ENCODE assay signal across 23 cellular contexts in genomic region chr1:240070188-240070587, GRCh38. TPM values are rescaled to one million over a fixed set of nuclear protein-coding genes. Genes with fewer than 3 reads are reported as not detected.
"Had no signal": no experiment of that assay in that cellular context is flagged by ENCODE, and none has a peak within 500 bp of the region (broad histone marks: within the 10 kb centered on the region; RNA-seq: fewer than 3 reads in every experiment).

No MANE protein-coding gene starts in this region.

- H3K27me3 Mint-ChIP-seq: memory B cell, type B pancreatic cell had no signal

- H3K4me1 ChIP-seq: esophagus muscularis mucosa, heart left ventricle, neural progenitor cell, pancreas, right lobe of liver, suprapubic skin, thyroid gland had no signal

- H3K36me3 ChIP-seq: esophagus muscularis mucosa, heart left ventricle, neural progenitor cell, pancreas, right lobe of liver, suprapubic skin, thyroid gland had no signal

- H3K27ac ChIP-seq: epithelial cell of prostate, esophagus muscularis mucosa, neural progenitor cell, pancreas, right lobe of liver, suprapubic skin, thyroid gland had no signal

- ATAC-seq: effector memory CD8-positive, alpha-beta T cell; left colon; natural killer cell treated with Interleukin-12 subunit alpha and Interleukin-12 subunit beta and Interleukin-15 and Interleukin-18, amount 100 ng/mL, for 72 hours; pancreas; right lobe of liver; stimulated activated effector memory CD8-positive, alpha-beta T cell treated with anti-CD3 and anti-CD28 coated beads, Interleukin-12 subunit alpha, Interleukin-12 subunit beta, amount 100 ng/mL, for 72 hours; stimulated activated naive CD8-positive, alpha-beta T cell treated with anti-CD3 and anti-CD28 coated beads, Interleukin-15, Interleukin-2, amounts not matched to agents 100 U/mL and 50 U/mL, for 24 hours had no signal

- H3K4me3 Mint-ChIP-seq: effector memory CD8-positive, alpha-beta T cell; memory B cell; natural killer cell treated with Interleukin-12 subunit alpha and Interleukin-12 subunit beta and Interleukin-15 and Interleukin-18, amount 100 ng/mL, for 72 hours; neural progenitor cell; stimulated activated effector memory CD8-positive, alpha-beta T cell treated with anti-CD3 and anti-CD28 coated beads, Interleukin-12 subunit alpha, Interleukin-12 subunit beta, amount 100 ng/mL, for 72 hours; type B pancreatic cell had no signal

- DNase-seq: cortex of kidney; effector memory CD8-positive, alpha-beta T cell; heart left ventricle; hippocampal formation; left colon; midbrain; nucleus accumbens; pancreas; right lobe of liver; stimulated activated CD4-positive, alpha-beta T cell treated with anti-CD3 and anti-CD28 coated beads, Interleukin-4, amount 100 ng/mL, for 1 hour; stimulated activated CD8-positive, alpha-beta memory T cell treated with anti-CD3 and anti-CD28 coated beads, Interleukin-4, amount 100 ng/mL, for 48 hours; stimulated activated naive CD8-positive, alpha-beta T cell treated with anti-CD3 and anti-CD28 coated beads, Interleukin-15, Interleukin-2, amounts not matched to agents 100 U/mL and 50 U/mL, for 24 hours; thyroid gland had no signal

- H3K4me3 ChIP-seq: esophagus muscularis mucosa, heart left ventricle, neural progenitor cell, pancreas, right lobe of liver, suprapubic skin, thyroid gland had no signal

- H3K9me3 ChIP-seq: esophagus muscularis mucosa, heart left ventricle, pancreas, right lobe of liver, suprapubic skin, thyroid gland had no signal

- H2AFZ ChIP-seq: neural progenitor cell had no signal

- H3K4me1 Mint-ChIP-seq: memory B cell; stimulated activated effector memory CD8-positive, alpha-beta T cell treated with anti-CD3 and anti-CD28 coated beads, Interleukin-12 subunit alpha, Interleukin-12 subunit beta, amount 100 ng/mL, for 72 hours had no signal

- H3K4me2 ChIP-seq: neural progenitor cell had no signal

- H3K27ac Mint-ChIP-seq: effector memory CD8-positive, alpha-beta T cell; memory B cell; natural killer cell treated with Interleukin-12 subunit alpha and Interleukin-12 subunit beta and Interleukin-15 and Interleukin-18, amount 100 ng/mL, for 72 hours; neural progenitor cell; progenitor cell of endocrine pancreas; stimulated activated effector memory CD8-positive, alpha-beta T cell treated with anti-CD3 and anti-CD28 coated beads, Interleukin-12 subunit alpha, Interleukin-12 subunit beta, amount 100 ng/mL, for 72 hours; type B pancreatic cell had no signal

- H3K36me3 Mint-ChIP-seq: memory B cell; natural killer cell treated with Interleukin-12 subunit alpha and Interleukin-12 subunit beta and Interleukin-15 and Interleukin-18, amount 100 ng/mL, for 72 hours; neural progenitor cell; stimulated activated effector memory CD8-positive, alpha-beta T cell treated with anti-CD3 and anti-CD28 coated beads, Interleukin-12 subunit alpha, Interleukin-12 subunit beta, amount 100 ng/mL, for 72 hours; type B pancreatic cell had no signal

- H3K9me3 Mint-ChIP-seq: neural progenitor cell, type B pancreatic cell had no signal

- H3K9ac ChIP-seq: neural progenitor cell had no signal

- H3K27me3 ChIP-seq: esophagus muscularis mucosa, heart left ventricle, neural progenitor cell, pancreas, right lobe of liver, suprapubic skin, thyroid gland had no signal

RNA-seq across cellular contexts. Expression of gene FMN2, which starts 21.5 kb away (rescaled TPM):
- total RNA-seq: liver; natural killer cell treated with Interleukin-12 subunit alpha and Interleukin-12 subunit beta and Interleukin-15 and Interleukin-18, amount 100 ng/mL, for 72 hours had no signal
